Comparison of ENCODE assay signal across 8 cellular contexts in the genomic region with DNA sequence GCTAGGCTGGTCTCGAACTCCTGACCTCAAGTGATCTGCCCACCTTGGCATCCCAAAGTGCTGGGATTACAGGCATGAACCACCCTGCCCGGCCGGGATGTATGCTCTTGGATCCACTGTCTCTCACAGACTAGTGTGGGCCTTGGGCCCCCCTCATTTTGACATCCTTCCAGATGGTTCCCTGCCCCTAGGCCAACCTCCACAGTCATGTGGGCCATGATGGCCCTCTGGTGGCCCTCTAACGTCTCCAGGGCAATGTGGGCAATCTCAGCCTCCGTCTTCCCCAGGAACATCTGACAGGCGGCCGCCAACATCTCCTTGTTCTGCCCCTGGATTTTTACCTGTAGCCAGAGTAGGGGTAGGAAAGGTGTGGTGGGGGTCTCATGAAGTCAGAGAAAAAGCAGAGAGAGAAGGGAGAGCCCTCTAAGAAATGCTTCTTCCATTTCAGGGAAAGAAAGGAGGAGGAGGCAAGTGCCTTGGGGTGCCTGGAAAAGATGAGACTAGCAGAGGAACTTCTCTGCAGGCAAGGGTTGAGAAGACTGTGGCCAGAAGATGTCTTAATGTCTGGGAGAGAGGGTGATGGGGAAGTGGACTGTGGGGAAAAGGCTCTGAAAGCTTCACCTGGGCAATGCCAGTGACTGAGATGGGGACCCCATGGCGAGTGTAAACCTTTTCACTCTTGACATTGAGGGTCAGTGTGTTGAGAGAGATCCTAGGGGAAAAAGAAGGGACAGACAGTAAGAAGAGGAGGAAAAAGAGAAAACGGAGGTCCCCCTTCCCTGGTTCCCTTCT. TPM values are rescaled to one million over a fixed set of nuclear protein-coding genes. Genes with fewer than 3 reads are reported as not detected.
DNase-seq lines count a peak whose midpoint lies in the region; ATAC-seq and TF ChIP-seq lines count a peak whose summit lies in the region.

No MANE protein-coding gene starts in this region.

- POLR2A ChIA-PET in CD4-positive, alpha-beta T cell (lab: Charles Lee) = interaction anchor here (0.9 to 1.2 kb wide), 5 partner anchors 11 to 247 kb away, joined by 3 to 4 read pairs (median 3); no protein-coding TSS in a partner anchor
- POLR2A ChIA-PET in PC-9 (lab: Charles Lee; ENCODE audit: unreplicated experiment) = no interaction called here

- peaks cover 69% of the 10 kb centered on the region for H3K4me1 Mint-ChIP-seq in CD4-positive, alpha-beta T cell (ENCODE audit: low read depth)

- H2BK120ac ChIP-seq in neuronal stem cell (ENCODE audit: low read depth, low read length) = no peak overlapping the region

- H4K91ac ChIP-seq in neuronal stem cell (ENCODE audit: low read depth, low read length, poor library complexity) = no peak overlapping the region

- H3K23ac ChIP-seq in neuronal stem cell (ENCODE audit: low read depth, low read length, poor library complexity) = peak overlapping the region; percentile 99

- no peak overlapping the region for H2AK5ac ChIP-seq in neuronal stem cell (ENCODE audit: low read depth, low read length)

- WGBS in ectodermal cell, 2 experiments = 90 to 92% methylated on average over 9 of the region's 9 CpGs
- no CpG with 5 or more reads among the region's 9 CpGs for WGBS in neuronal stem cell (ENCODE audit: extremely low coverage in 2 of 2, insufficient read length in 2 of 2, insufficient replicate concordance in 1 of 2), 2 donors

- H3K36me3 ChIP-seq in PC-9 (ENCODE audit: low read depth) (peaks cover 41% of the 10 kb centered on the region), ectodermal cell (ENCODE audit: control insufficient read depth, insufficient read depth, low read length) (peaks cover 18% of the 10 kb centered on the region), neuronal stem cell (replicated peaks in 1 of 2; ENCODE audit: control insufficient read depth in 2 of 2, insufficient read depth in 2 of 2, low read length in 2 of 2) (peaks cover 30 to 54% of the 10 kb centered on the region in 2 donors)

- no peaks in the 10 kb centered on the region; the same call in 1 of the 2 replicates for H4K20me1 ChIP-seq in PC-9 (ENCODE audit: insufficient read depth)

- peaks cover 35% of the 10 kb centered on the region for H3F3A ChIP-seq in PC-9 (ENCODE audit: insufficient read depth, low read depth)

- no peak overlapping the region for H4K8ac ChIP-seq in neuronal stem cell (ENCODE audit: low read depth, low read length)

- H2BK15ac ChIP-seq in neuronal stem cell (ENCODE audit: low read length) = peak overlapping the region; percentile 63

- peak overlapping the region; percentile 9 for H3K27ac ChIP-seq in CD4-positive, alpha-beta T cell (ENCODE audit: low read depth, low read length)
- H3K27ac ChIP-seq in PC-9 (peak overlapping the region; percentile 71), ectodermal cell (ENCODE audit: insufficient read depth, low read depth, low read length, poor library complexity, severe bottlenecking) (no peak overlapping the region), neuronal stem cell (replicated peaks; ENCODE audit: low read length) (no peak overlapping the region)

- no peak for ATAC-seq in CD4-positive, alpha-beta T cell (ENCODE audit: poor library complexity)

- peak overlapping the region; percentile 88 for H3K4me3 Mint-ChIP-seq in CD4-positive, alpha-beta T cell

- peaks cover 73% of the 10 kb centered on the region for H3K79me2 ChIP-seq in PC-9 (ENCODE audit: low read depth)

- no peak for TF ChIP-seq CTCF in CD4-positive, alpha-beta T cell (IDR thresholded peaks at IDR 0.05)
- TF ChIP-seq CTCF in PC-9 (conservative IDR thresholded peaks at IDR 0.05) = no peak

- H3K9ac ChIP-seq in neuronal stem cell (ENCODE audit: low read depth, low read length, poor library complexity) = peak overlapping the region; percentile 92

- peaks cover 8% of the 10 kb centered on the region for H3K79me1 ChIP-seq in neuronal stem cell (ENCODE audit: low read depth, low read length)

- peak overlapping the region; percentile 87 for H3K27ac Mint-ChIP-seq in CD4-positive, alpha-beta T cell

- no peak overlapping the region for H2BK5ac ChIP-seq in neuronal stem cell (ENCODE audit: low read length)

- intact Hi-C loops in CD4-positive, alpha-beta T cell (cut with DNase I, micrococcal nuclease) = loop anchor here (5.0 to 10.0 kb wide), 3 partner anchors 86 to 346 kb away; no protein-coding TSS in a partner anchor
- intact Hi-C loops in PC-9 (cut with micrococcal nuclease; ENCODE audit: unreplicated experiment) = loop anchor here (5.0 kb wide), 1 partner anchor 331 kb away; no protein-coding TSS in a partner anchor

- H3K9me3 ChIP-seq in CD4-positive, alpha-beta T cell (ENCODE audit: control insufficient read depth, low read length) = no peaks in the 10 kb centered on the region
- H3K9me3 ChIP-seq in PC-9 (ENCODE audit: insufficient read depth, low read depth) (no peaks in the 10 kb centered on the region), ectodermal cell (ENCODE audit: control insufficient read depth, low read length) (no peaks in the 10 kb centered on the region), neuronal stem cell (replicated peaks in 1 of 2; ENCODE audit: control insufficient read depth in 2 of 2, insufficient read depth in 1 of 2, low read depth in 1 of 2, low read length in 2 of 2) (no peaks in the 10 kb centered on the region)

- H3K4me3 ChIP-seq in PC-9 (peak overlapping the region; percentile 86), ectodermal cell (ENCODE audit: insufficient read depth, low read depth, low read length) (peak overlapping the region; percentile 77), neuronal stem cell (ENCODE audit: low read length in 2 of 2) (peak overlapping the region; percentile 90 to 99)

- no peaks in the 10 kb centered on the region for H3K27me3 Mint-ChIP-seq in CD4-positive, alpha-beta T cell

- CTCF ChIA-PET in CD4-positive, alpha-beta T cell (lab: Charles Lee) = interaction anchor here (2.1 to 2.5 kb wide), 3 partner anchors 10 to 62 kb away, joined by 7 to 14 read pairs (median 8); no protein-coding TSS in a partner anchor
- CTCF ChIA-PET in PC-9 (lab: Charles Lee) = interaction anchor here (1.3 kb wide), 1 partner anchor 79 kb away, joined by 5 read pairs; no protein-coding TSS in a partner anchor

- H3K27me3 ChIP-seq in CD4-positive, alpha-beta T cell (ENCODE audit: control insufficient read depth, insufficient read depth, low read length) = no peaks in the 10 kb centered on the region
- no peaks in the 10 kb centered on the region for H3K27me3 ChIP-seq in PC-9 (ENCODE audit: insufficient read depth, low read depth)
- peaks cover 18% of the 10 kb centered on the region for H3K27me3 ChIP-seq in ectodermal cell (ENCODE audit: control insufficient read depth, insufficient read depth, low read length, poor library complexity, severe bottlenecking)
- peaks cover 0 to 13% (median 2%) of the 10 kb centered on the region in 3 experiments for H3K27me3 ChIP-seq in neuronal stem cell (ENCODE audit: control insufficient read depth in 3 of 3, insufficient read depth in 3 of 3, low read depth in 1 of 3, low read length in 3 of 3)

- H3K18ac ChIP-seq in neuronal stem cell (ENCODE audit: low read length) = no peak overlapping the region

- peaks cover 55% of the 10 kb centered on the region for H3K4me1 ChIP-seq in PC-9 (replicated peaks; ENCODE audit: insufficient read depth)
- peaks cover 9% of the 10 kb centered on the region for H3K4me1 ChIP-seq in ectodermal cell (ENCODE audit: control insufficient read depth, insufficient read depth, low read length)
- peaks cover 10 to 14% of the 10 kb centered on the region in 2 donors for H3K4me1 ChIP-seq in neuronal stem cell (ENCODE audit: control insufficient read depth in 2 of 2, insufficient read depth in 1 of 2, low read depth in 1 of 2, low read length in 2 of 2)

- no peak overlapping the region for H2BK12ac ChIP-seq in neuronal stem cell (ENCODE audit: low read length)

- BruUV-seq in PC-9 (replicated peaks; lab: Mats Ljungman, UMichigan) = no TSS peak

- no peak for DNase-seq in CD4-positive, alpha-beta T cell
- DNase-seq in PC-9 (no peak), neuronal stem cell (ENCODE audit: low spot score) (no peak), amniotic stem cell (lab: John Stamatoyannopoulos, UW) (no peak), SIG-M5 treated with dmso at 0.1 percent for 504 hours (lab: John Stamatoyannopoulos, UW; ENCODE audit: unreplicated experiment) (no peak), RKO (ENCODE audit: low spot score) (no peak), NCI-H2171 treated with DMSO at 0.1 percent for 48 hours (lab: John Stamatoyannopoulos, UW) (no peak)

- H3K4ac ChIP-seq in neuronal stem cell (ENCODE audit: low read length) = no peak overlapping the region

- H3K9me3 Mint-ChIP-seq in CD4-positive, alpha-beta T cell = no peaks in the 10 kb centered on the region

- H3K9me2 ChIP-seq in PC-9 (ENCODE audit: insufficient read depth) = no peaks in the 10 kb centered on the region

- H2AFZ ChIP-seq in PC-9 (no peak overlapping the region), neuronal stem cell (ENCODE audit: low read length) (no peak overlapping the region)

- no peak overlapping the region for H3K14ac ChIP-seq in neuronal stem cell (ENCODE audit: low read length)

- peak overlapping the region; percentile 98 for H3K4me2 ChIP-seq in PC-9
- H3K4me2 ChIP-seq in neuronal stem cell (ENCODE audit: insufficient read depth, low read length, poor library complexity, severe bottlenecking) = peak overlapping the region; percentile 72

- H3K36me3 Mint-ChIP-seq in CD4-positive, alpha-beta T cell (ENCODE audit: low read depth) = peaks cover 45% of the 10 kb centered on the region

RNA-seq across cellular contexts. Expression of gene FLOT1, which starts 1.3 kb away (rescaled TPM):
- 10 to 100 TPM; 31.6 TPM for total RNA-seq in CD4-positive, alpha-beta T cell
- total RNA-seq in PC-9 (2021) = 225 and 234 TPM in 2 replicates
- polyA plus RNA-seq in ectodermal cell (2013, experiment 1 of 4) = 101 TPM
- polyA plus RNA-seq in ectodermal cell (2013, experiment 2 of 4) = 96.7 TPM
- polyA plus RNA-seq in ectodermal cell (2013, experiment 3 of 4) = 87.7 TPM
- 109 TPM for polyA plus RNA-seq in ectodermal cell (2013, experiment 4 of 4)
- 107 TPM for polyA plus RNA-seq in neuronal stem cell (2013, experiment 1 of 2)
- polyA plus RNA-seq in neuronal stem cell (2013, experiment 2 of 2) = 102 TPM

RNA-seq across cellular contexts. Expression of gene IER3, which starts 3.2 kb away (rescaled TPM):
- total RNA-seq in CD4-positive, alpha-beta T cell = 1 to 10 TPM; 5.7 to 5.8 TPM
- total RNA-seq in PC-9 (2021) = 107 and 117 TPM in 2 replicates
- polyA plus RNA-seq in ectodermal cell (2013, experiment 1 of 4) = 16.7 TPM
- polyA plus RNA-seq in ectodermal cell (2013, experiment 2 of 4) = 11.6 TPM
- polyA plus RNA-seq in ectodermal cell (2013, experiment 3 of 4) = 13.0 TPM
- polyA plus RNA-seq in ectodermal cell (2013, experiment 4 of 4) = 10.8 TPM
- polyA plus RNA-seq in neuronal stem cell (2013, experiment 1 of 2) = 11.0 TPM
- 10.9 TPM for polyA plus RNA-seq in neuronal stem cell (2013, experiment 2 of 2)

RNA-seq across cellular contexts. Expression of gene TUBB, which starts 21.0 kb away (rescaled TPM):
- 10 to 100 TPM; 76.0 to 78.4 TPM for total RNA-seq in CD4-positive, alpha-beta T cell
- 697 and 901 TPM in 2 replicates for total RNA-seq in PC-9 (2021)
- polyA plus RNA-seq in ectodermal cell (2013, experiment 1 of 4) = 2,935 TPM
- polyA plus RNA-seq in ectodermal cell (2013, experiment 2 of 4) = 2,959 TPM
- 2,164 TPM for polyA plus RNA-seq in ectodermal cell (2013, experiment 3 of 4)
- 2,353 TPM for polyA plus RNA-seq in ectodermal cell (2013, experiment 4 of 4)
- polyA plus RNA-seq in neuronal stem cell (2013, experiment 1 of 2) = 2,147 TPM
- polyA plus RNA-seq in neuronal stem cell (2013, experiment 2 of 2) = 2,146 TPM

RNA-seq across cellular contexts. Expression of gene MDC1, which starts 24.1 kb away (rescaled TPM):
- 10 to 100 TPM; 50.5 to 56.8 TPM for total RNA-seq in CD4-positive, alpha-beta T cell
- 72.9 and 81.6 TPM in 2 replicates for total RNA-seq in PC-9 (2021)
- polyA plus RNA-seq in ectodermal cell (2013, experiment 1 of 4) = 97.8 TPM
- 99.6 TPM for polyA plus RNA-seq in ectodermal cell (2013, experiment 2 of 4)
- polyA plus RNA-seq in ectodermal cell (2013, experiment 3 of 4) = 94.9 TPM
- polyA plus RNA-seq in ectodermal cell (2013, experiment 4 of 4) = 96.9 TPM
- polyA plus RNA-seq in neuronal stem cell (2013, experiment 1 of 2) = 50.3 TPM
- 51.5 TPM for polyA plus RNA-seq in neuronal stem cell (2013, experiment 2 of 2)

RNA-seq across cellular contexts. Expression of gene NRM, which starts 50.4 kb away (rescaled TPM):
- 1 to 10 TPM; 3.8 to 4.4 TPM for total RNA-seq in CD4-positive, alpha-beta T cell
- total RNA-seq in PC-9 (2021) = 25.8 and 38.3 TPM in 2 replicates
- polyA plus RNA-seq in ectodermal cell (2013, experiment 1 of 4) = 76.5 TPM
- polyA plus RNA-seq in ectodermal cell (2013, experiment 2 of 4) = 72.5 TPM
- polyA plus RNA-seq in ectodermal cell (2013, experiment 3 of 4) = 59.8 TPM
- polyA plus RNA-seq in ectodermal cell (2013, experiment 4 of 4) = 70.5 TPM
- polyA plus RNA-seq in neuronal stem cell (2013, experiment 1 of 2) = 98.1 TPM
- 96.2 TPM for polyA plus RNA-seq in neuronal stem cell (2013, experiment 2 of 2)

Comparison
In these comparisons a context has a peak if more than half of its experiments do, and no peak if none do; other contexts are left out.
1. H3K27ac ChIP-seq: peak in CD4-positive, alpha-beta T cell (single experiment) and PC-9 (single experiment); none in ectodermal cell (single experiment) and neuronal stem cell (single experiment).
2. RNA of gene IER3, which starts 3.2 kb away (total RNA-seq): 107 to 117 TPM in PC-9; 5.7 to 5.8 TPM in CD4-positive, alpha-beta T cell; every median in the first group is over 10 times any median in the second.
3. Peak in every context shown above with its lines, with median percentiles within 50 percentile points of each other: H3K4me3 ChIP-seq.